Comparison of ENCODE assay signal across 8 cellular contexts in genomic region chr19:1173160-1173844, GRCh38. TPM values are rescaled to one million over a fixed set of nuclear protein-coding genes. Genes with fewer than 3 reads are reported as not detected.
DNase-seq lines count a peak whose midpoint lies in the region; ATAC-seq, FAIRE-seq and TF ChIP-seq lines count a peak whose summit lies in the region.

No MANE protein-coding gene starts in this region.

- H3K36me3 Mint-ChIP-seq in activated CD4-positive, alpha-beta memory T cell treated with anti-CD3 and anti-CD28 coated beads for 36 hours: peaks cover 10% of the 10 kb centered on the region

- H3K4me1 ChIP-seq in pancreas: peaks cover 0 to 15% (median 0%) of the 10 kb centered on the region in 3 donors

- TF ChIP-seq CTCF in fibroblast of villous mesenchyme (IDR thresholded peaks at IDR 0.05; ENCODE audit: insufficient read depth, low read depth, low read length) (no peak), pancreas (IDR thresholded peaks at IDR 0.05) (no peak)

- intact Hi-C loops in activated CD4-positive, alpha-beta memory T cell treated with anti-CD3 and anti-CD28 coated beads for 36 hours (cut with micrococcal nuclease): no loop called here
- intact Hi-C loops in pancreas (cut with DNase I): no loop called here

- in situ Hi-C loops in G401 (cut with HindIII; ENCODE audit: low sequenced_read_pairs): no loop called here

- ATAC-seq in pancreas (peak; percentile 1 to 6 (median 4)), HG02870 (IDR thresholded peaks at IDR 0.05; ENCODE audit: unreplicated experiment) (no peak), HG03025 (IDR thresholded peaks at IDR 0.05; ENCODE audit: low FRiP score, unreplicated experiment) (no peak)

- H3K9me3 Mint-ChIP-seq in activated CD4-positive, alpha-beta memory T cell treated with anti-CD3 and anti-CD28 coated beads for 36 hours: no peaks in the 10 kb centered on the region

- peak overlapping the region; percentile 89 for H3K4me3 Mint-ChIP-seq in activated CD4-positive, alpha-beta memory T cell treated with anti-CD3 and anti-CD28 coated beads for 36 hours

- H3K4me1 Mint-ChIP-seq in activated CD4-positive, alpha-beta memory T cell treated with anti-CD3 and anti-CD28 coated beads for 36 hours (ENCODE audit: low read depth): peaks cover 35% of the 10 kb centered on the region

- no peaks in the 10 kb centered on the region for H3K27me3 ChIP-seq in pancreas

- peak overlapping the region; percentile 85 to 91 (median 90) for H3K27ac ChIP-seq in pancreas

- DNase-seq in NCI-H748 (lab: John Stamatoyannopoulos, UW; ENCODE audit: unreplicated experiment) (peak; percentile 12), NCI-H748 treated with DMSO at 0.1 percent for 48 hours (lab: John Stamatoyannopoulos, UW) (no peak), fibroblast of villous mesenchyme (ENCODE audit: low read depth) (no peak), pancreas (peak in 2 of 6 donors; percentile 69 to 84), G401 (ENCODE audit: low spot score) (no peak)
- no peak for DNase-seq in activated CD4-positive, alpha-beta memory T cell treated with anti-CD3 and anti-CD28 coated beads for 36 hours

- WGBS in pancreas, 2 donors: 1 to 2% methylated on average over 45 to 47 of the region's 47 CpGs

- H3K27ac Mint-ChIP-seq in activated CD4-positive, alpha-beta memory T cell treated with anti-CD3 and anti-CD28 coated beads for 36 hours: peak overlapping the region; percentile 92

- H3K9me3 ChIP-seq in pancreas: no peaks in the 10 kb centered on the region

- POLR2A ChIA-PET in activated CD4-positive, alpha-beta memory T cell treated with anti-CD3 and anti-CD28 coated beads for 36 hours (lab: Charles Lee): interaction anchor here (0.6 kb wide), 1 partner anchor 41 kb away, joined by 3 read pairs; no protein-coding TSS in a partner anchor

- no peaks in the 10 kb centered on the region for H3K36me3 ChIP-seq in pancreas

- CTCF ChIA-PET in activated CD4-positive, alpha-beta memory T cell treated with anti-CD3 and anti-CD28 coated beads for 36 hours (lab: Charles Lee): no interaction called here

- no peak for FAIRE-seq in pancreas (lab: Jason Lieb, UNC)

- no peaks in the 10 kb centered on the region for H3K27me3 Mint-ChIP-seq in activated CD4-positive, alpha-beta memory T cell treated with anti-CD3 and anti-CD28 coated beads for 36 hours

- H3K4me3 ChIP-seq in fibroblast of villous mesenchyme (ENCODE audit: low read depth, low read length): peak overlapping the region; percentile 89
- H3K4me3 ChIP-seq in pancreas: peak overlapping the region; percentile 54 to 95 (median 82)

RNA-seq across cellular contexts. Expression of gene SBNO2, which starts 0.8 kb away (rescaled TPM):
- total RNA-seq in activated CD4-positive, alpha-beta memory T cell treated with anti-CD3 and anti-CD28 coated beads for 36 hours: 100 to 1,000 TPM in 1 of 2 experiments, 10 to 100 TPM in 1; 96.9 to 110 TPM
- total RNA-seq in fibroblast of villous mesenchyme (69.5 and 69.9 TPM in 2 replicates), pancreas (10 to 100 TPM; 16.8 to 43.7 (median 23.9) TPM)
- 10 to 100 TPM; 36.4 to 53.9 TPM for polyA plus RNA-seq in pancreas
- total RNA-seq in G401 (2014; rRNA removed; shearing (Covaris generic)): 22.3 and 25.1 TPM in 2 replicates

RNA-seq across cellular contexts. Expression of gene STK11, which starts 32.3 kb away (rescaled TPM):
- total RNA-seq in activated CD4-positive, alpha-beta memory T cell treated with anti-CD3 and anti-CD28 coated beads for 36 hours: 10 to 100 TPM; 66.4 to 74.3 TPM
- total RNA-seq in fibroblast of villous mesenchyme: 90.8 and 94.1 TPM in 2 replicates
- total RNA-seq in pancreas: 10 to 100 TPM; 20.1 to 38.6 (median 23.4) TPM
- polyA plus RNA-seq in pancreas: 10 to 100 TPM; 43.6 to 62.2 TPM
- 83.6 and 94.8 TPM in 2 replicates for total RNA-seq in G401 (2014; rRNA removed; shearing (Covaris generic))

Comparison
In these comparisons a context has a peak if more than half of its experiments do, and no peak if none do; other contexts are left out.
1. ATAC-seq: peak in pancreas (4 of 4); none in HG02870 (single experiment) and HG03025 (single experiment).